ENCODE assay signal across 1 cellular context in genomic region chr4:113181289-113182007, GRCh38.
TF ChIP-seq lines count a peak whose summit lies in the region.

No MANE protein-coding gene starts in this region.

TF ChIP-seq in HepG2, 621 proteins besides CTCF, POLR2A, EP300 and RAD21 (continued from another document and continues in another):
- TF ChIP-seq, protein P1, sequence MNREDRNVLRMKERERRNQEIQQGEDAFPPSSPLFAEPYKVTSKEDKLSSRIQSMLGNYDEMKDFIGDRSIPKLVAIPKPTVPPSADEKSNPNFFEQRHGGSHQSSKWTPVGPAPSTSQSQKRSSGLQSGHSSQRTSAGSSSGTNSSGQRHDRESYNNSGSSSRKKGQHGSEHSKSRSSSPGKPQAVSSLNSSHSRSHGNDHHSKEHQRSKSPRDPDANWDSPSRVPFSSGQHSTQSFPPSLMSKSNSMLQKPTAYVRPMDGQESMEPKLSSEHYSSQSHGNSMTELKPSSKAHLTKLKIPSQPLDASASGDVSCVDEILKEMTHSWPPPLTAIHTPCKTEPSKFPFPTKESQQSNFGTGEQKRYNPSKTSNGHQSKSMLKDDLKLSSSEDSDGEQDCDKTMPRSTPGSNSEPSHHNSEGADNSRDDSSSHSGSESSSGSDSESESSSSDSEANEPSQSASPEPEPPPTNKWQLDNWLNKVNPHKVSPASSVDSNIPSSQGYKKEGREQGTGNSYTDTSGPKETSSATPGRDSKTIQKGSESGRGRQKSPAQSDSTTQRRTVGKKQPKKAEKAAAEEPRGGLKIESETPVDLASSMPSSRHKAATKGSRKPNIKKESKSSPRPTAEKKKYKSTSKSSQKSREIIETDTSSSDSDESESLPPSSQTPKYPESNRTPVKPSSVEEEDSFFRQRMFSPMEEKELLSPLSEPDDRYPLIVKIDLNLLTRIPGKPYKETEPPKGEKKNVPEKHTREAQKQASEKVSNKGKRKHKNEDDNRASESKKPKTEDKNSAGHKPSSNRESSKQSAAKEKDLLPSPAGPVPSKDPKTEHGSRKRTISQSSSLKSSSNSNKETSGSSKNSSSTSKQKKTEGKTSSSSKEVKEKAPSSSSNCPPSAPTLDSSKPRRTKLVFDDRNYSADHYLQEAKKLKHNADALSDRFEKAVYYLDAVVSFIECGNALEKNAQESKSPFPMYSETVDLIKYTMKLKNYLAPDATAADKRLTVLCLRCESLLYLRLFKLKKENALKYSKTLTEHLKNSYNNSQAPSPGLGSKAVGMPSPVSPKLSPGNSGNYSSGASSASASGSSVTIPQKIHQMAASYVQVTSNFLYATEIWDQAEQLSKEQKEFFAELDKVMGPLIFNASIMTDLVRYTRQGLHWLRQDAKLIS (CRISPR knock-in tag; IDR thresholded peaks at IDR 0.05) = no peak
- TF ChIP-seq, protein P2, sequence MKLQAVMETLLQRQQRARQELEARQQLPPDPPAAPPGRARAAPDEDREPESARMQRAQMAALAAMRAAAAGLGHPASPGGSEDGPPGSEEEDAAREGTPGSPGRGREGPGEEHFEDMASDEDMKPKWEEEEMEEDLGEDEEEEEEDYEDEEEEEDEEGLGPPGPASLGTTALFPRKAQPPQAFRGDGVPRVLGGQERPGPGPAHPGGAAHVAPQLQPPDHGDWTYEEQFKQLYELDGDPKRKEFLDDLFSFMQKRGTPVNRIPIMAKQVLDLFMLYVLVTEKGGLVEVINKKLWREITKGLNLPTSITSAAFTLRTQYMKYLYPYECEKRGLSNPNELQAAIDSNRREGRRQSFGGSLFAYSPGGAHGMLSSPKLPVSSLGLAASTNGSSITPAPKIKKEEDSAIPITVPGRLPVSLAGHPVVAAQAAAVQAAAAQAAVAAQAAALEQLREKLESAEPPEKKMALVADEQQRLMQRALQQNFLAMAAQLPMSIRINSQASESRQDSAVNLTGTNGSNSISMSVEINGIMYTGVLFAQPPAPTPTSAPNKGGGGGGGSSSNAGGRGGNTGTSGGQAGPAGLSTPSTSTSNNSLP (IDR thresholded peaks at IDR 0.05; ENCODE audit: low read depth, low read length) = peak; percentile 48; the same call in 1 of the 2 replicates
- TF ChIP-seq ZNF20 (CRISPR knock-in tag; IDR thresholded peaks at IDR 0.05) (no peak), GTF2F1 (IDR thresholded peaks at IDR 0.05; ENCODE audit: low read length) (no peak), ZNF558 (CRISPR knock-in tag; IDR thresholded peaks at IDR 0.05; ENCODE audit: borderline replicate concordance) (no peak), SP1 (IDR thresholded peaks at IDR 0.05) (no peak), SP1 (CRISPR knock-in tag; IDR thresholded peaks at IDR 0.05) (no peak), BRCA1 (CRISPR knock-in tag; IDR thresholded peaks at IDR 0.05) (no peak), NFATC3 (CRISPR knock-in tag; IDR thresholded peaks at IDR 0.05) (no peak), JDP2 (CRISPR knock-in tag; IDR thresholded peaks at IDR 0.05; ENCODE audit: borderline replicate concordance) (no peak), MIER3 (CRISPR knock-in tag; IDR thresholded peaks at IDR 0.05; ENCODE audit: borderline replicate concordance) (peak; percentile 51; the same call in 1 of the 2 replicates), HNRNPUL1 (IDR thresholded peaks at IDR 0.05; ENCODE audit: low read depth, low read length) (no peak), ZNF670 (CRISPR knock-in tag; IDR thresholded peaks at IDR 0.05; ENCODE audit: borderline replicate concordance) (no peak; the same call in 1 of the 2 replicates), IRF2 (CRISPR knock-in tag; IDR thresholded peaks at IDR 0.05) (peak; percentile 71; the same call in 1 of the 2 replicates), BORCS8-MEF2B (CRISPR knock-in tag; IDR thresholded peaks at IDR 0.05) (peak; percentile 57), MTA3 (CRISPR knock-in tag; IDR thresholded peaks at IDR 0.05) (no peak), ZFY (CRISPR knock-in tag; IDR thresholded peaks at IDR 0.05) (no peak), ZNF34 (CRISPR knock-in tag; IDR thresholded peaks at IDR 0.05; ENCODE audit: borderline replicate concordance) (no peak), ZNF232 (CRISPR knock-in tag; IDR thresholded peaks at IDR 0.05; ENCODE audit: borderline replicate concordance) (peak; percentile 77; the same call in 1 of the 2 replicates), SMAD9 (CRISPR knock-in tag; IDR thresholded peaks at IDR 0.05) (0 out of 2 replicates have a peak, but pooled peaks have one; percentile 50), TARDBP (CRISPR knock-in tag; IDR thresholded peaks at IDR 0.05) (peak; percentile 77; the same call in 1 of the 2 replicates), KLF6 (CRISPR knock-in tag; IDR thresholded peaks at IDR 0.05) (0 out of 2 replicates have a peak, but pooled peaks have one; percentile 74), AKAP8 (CRISPR knock-in tag; IDR thresholded peaks at IDR 0.05) (no peak), GFI1 (CRISPR knock-in tag; IDR thresholded peaks at IDR 0.05; ENCODE audit: borderline replicate concordance) (0 out of 2 replicates have a peak, but pooled peaks have one; percentile 7), JUN (CRISPR knock-in tag; IDR thresholded peaks at IDR 0.05) (no peak), PHF8 (CRISPR knock-in tag; IDR thresholded peaks at IDR 0.05) (no peak), JARID2 (CRISPR knock-in tag; IDR thresholded peaks at IDR 0.05; ENCODE audit: insufficient replicate concordance) (no peak), ESRRA (CRISPR knock-in tag; IDR thresholded peaks at IDR 0.05; ENCODE audit: low read depth) (no peak), ZNF776 (CRISPR knock-in tag; IDR thresholded peaks at IDR 0.05) (no peak), FOXA3 (CRISPR knock-in tag; IDR thresholded peaks at IDR 0.05) (peak; percentile 93), ZNF274 (CRISPR knock-in tag; IDR thresholded peaks at IDR 0.05) (no peak), ARID4A (CRISPR knock-in tag; IDR thresholded peaks at IDR 0.05; ENCODE audit: borderline replicate concordance) (peak; percentile 59; the same call in 1 of the 2 replicates), KLF9 (CRISPR knock-in tag; IDR thresholded peaks at IDR 0.05; ENCODE audit: low read depth) (no peak), ZNF253 (CRISPR knock-in tag; IDR thresholded peaks at IDR 0.05; ENCODE audit: borderline replicate concordance) (no peak)
- TF ChIP-seq, protein P3, sequence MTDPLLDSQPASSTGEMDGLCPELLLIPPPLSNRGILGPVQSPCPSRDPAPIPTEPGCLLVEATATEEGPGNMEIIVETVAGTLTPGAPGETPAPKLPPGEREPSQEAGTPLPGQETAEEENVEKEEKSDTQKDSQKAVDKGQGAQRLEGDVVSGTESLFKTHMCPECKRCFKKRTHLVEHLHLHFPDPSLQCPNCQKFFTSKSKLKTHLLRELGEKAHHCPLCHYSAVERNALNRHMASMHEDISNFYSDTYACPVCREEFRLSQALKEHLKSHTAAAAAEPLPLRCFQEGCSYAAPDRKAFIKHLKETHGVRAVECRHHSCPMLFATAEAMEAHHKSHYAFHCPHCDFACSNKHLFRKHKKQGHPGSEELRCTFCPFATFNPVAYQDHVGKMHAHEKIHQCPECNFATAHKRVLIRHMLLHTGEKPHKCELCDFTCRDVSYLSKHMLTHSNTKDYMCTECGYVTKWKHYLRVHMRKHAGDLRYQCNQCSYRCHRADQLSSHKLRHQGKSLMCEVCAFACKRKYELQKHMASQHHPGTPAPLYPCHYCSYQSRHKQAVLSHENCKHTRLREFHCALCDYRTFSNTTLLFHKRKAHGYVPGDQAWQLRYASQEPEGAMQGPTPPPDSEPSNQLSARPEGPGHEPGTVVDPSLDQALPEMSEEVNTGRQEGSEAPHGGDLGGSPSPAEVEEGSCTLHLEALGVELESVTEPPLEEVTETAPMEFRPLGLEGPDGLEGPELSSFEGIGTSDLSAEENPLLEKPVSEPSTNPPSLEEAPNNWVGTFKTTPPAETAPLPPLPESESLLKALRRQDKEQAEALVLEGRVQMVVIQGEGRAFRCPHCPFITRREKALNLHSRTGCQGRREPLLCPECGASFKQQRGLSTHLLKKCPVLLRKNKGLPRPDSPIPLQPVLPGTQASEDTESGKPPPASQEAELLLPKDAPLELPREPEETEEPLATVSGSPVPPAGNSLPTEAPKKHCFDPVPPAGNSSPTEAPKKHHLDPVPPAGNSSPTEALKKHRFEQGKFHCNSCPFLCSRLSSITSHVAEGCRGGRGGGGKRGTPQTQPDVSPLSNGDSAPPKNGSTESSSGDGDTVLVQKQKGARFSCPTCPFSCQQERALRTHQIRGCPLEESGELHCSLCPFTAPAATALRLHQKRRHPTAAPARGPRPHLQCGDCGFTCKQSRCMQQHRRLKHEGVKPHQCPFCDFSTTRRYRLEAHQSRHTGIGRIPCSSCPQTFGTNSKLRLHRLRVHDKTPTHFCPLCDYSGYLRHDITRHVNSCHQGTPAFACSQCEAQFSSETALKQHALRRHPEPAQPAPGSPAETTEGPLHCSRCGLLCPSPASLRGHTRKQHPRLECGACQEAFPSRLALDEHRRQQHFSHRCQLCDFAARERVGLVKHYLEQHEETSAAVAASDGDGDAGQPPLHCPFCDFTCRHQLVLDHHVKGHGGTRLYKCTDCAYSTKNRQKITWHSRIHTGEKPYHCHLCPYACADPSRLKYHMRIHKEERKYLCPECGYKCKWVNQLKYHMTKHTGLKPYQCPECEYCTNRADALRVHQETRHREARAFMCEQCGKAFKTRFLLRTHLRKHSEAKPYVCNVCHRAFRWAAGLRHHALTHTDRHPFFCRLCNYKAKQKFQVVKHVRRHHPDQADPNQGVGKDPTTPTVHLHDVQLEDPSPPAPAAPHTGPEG (CRISPR knock-in tag; IDR thresholded peaks at IDR 0.05) = 0 out of 2 replicates have a peak, but pooled peaks have one; percentile 36
- TF ChIP-seq, protein P4, sequence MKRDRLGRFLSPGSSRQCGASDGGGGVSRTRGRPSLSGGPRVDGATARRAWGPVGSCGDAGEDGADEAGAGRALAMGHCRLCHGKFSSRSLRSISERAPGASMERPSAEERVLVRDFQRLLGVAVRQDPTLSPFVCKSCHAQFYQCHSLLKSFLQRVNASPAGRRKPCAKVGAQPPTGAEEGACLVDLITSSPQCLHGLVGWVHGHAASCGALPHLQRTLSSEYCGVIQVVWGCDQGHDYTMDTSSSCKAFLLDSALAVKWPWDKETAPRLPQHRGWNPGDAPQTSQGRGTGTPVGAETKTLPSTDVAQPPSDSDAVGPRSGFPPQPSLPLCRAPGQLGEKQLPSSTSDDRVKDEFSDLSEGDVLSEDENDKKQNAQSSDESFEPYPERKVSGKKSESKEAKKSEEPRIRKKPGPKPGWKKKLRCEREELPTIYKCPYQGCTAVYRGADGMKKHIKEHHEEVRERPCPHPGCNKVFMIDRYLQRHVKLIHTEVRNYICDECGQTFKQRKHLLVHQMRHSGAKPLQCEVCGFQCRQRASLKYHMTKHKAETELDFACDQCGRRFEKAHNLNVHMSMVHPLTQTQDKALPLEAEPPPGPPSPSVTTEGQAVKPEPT (CRISPR knock-in tag; IDR thresholded peaks at IDR 0.05; ENCODE audit: low read depth) = 0 out of 2 replicates have a peak, but pooled peaks have one; percentile 46
- TF ChIP-seq, protein P5, sequence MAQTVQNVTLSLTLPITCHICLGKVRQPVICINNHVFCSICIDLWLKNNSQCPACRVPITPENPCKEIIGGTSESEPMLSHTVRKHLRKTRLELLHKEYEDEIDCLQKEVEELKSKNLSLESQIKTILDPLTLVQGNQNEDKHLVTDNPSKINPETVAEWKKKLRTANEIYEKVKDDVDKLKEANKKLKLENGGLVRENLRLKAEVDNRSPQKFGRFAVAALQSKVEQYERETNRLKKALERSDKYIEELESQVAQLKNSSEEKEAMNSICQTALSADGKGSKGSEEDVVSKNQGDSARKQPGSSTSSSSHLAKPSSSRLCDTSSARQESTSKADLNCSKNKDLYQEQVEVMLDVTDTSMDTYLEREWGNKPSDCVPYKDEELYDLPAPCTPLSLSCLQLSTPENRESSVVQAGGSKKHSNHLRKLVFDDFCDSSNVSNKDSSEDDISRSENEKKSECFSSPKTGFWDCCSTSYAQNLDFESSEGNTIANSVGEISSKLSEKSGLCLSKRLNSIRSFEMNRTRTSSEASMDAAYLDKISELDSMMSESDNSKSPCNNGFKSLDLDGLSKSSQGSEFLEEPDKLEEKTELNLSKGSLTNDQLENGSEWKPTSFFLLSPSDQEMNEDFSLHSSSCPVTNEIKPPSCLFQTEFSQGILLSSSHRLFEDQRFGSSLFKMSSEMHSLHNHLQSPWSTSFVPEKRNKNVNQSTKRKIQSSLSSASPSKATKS (CRISPR knock-in tag; IDR thresholded peaks at IDR 0.05) = no peak
- TF ChIP-seq, protein P6, sequence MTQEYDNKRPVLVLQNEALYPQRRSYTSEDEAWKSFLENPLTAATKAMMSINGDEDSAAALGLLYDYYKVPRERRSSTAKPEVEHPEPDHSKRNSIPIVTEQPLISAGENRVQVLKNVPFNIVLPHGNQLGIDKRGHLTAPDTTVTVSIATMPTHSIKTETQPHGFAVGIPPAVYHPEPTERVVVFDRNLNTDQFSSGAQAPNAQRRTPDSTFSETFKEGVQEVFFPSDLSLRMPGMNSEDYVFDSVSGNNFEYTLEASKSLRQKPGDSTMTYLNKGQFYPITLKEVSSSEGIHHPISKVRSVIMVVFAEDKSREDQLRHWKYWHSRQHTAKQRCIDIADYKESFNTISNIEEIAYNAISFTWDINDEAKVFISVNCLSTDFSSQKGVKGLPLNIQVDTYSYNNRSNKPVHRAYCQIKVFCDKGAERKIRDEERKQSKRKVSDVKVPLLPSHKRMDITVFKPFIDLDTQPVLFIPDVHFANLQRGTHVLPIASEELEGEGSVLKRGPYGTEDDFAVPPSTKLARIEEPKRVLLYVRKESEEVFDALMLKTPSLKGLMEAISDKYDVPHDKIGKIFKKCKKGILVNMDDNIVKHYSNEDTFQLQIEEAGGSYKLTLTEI (CRISPR knock-in tag; conservative IDR thresholded peaks at IDR 0.05) = no peak
